Comparison of ENCODE assay signal across 8 cellular contexts in genomic region chr11:124114942-124115781, GRCh38. TPM values are rescaled to one million over a fixed set of nuclear protein-coding genes. Genes with fewer than 3 reads are reported as not detected.
A peak's percentile ranks its signal among the peaks of the same experiment; 100 is the strongest.
DNase-seq lines count a peak whose midpoint lies in the region; ATAC-seq and TF ChIP-seq lines count a peak whose summit lies in the region.

Gene VWA5A, plus strand, starts transcription at chr11:124115450. Its CDS starts 2,062 bp downstream, at chr11:124117512.

- ATAC-seq in GM21515 (IDR thresholded peaks at IDR 0.05; ENCODE audit: unreplicated experiment) (peak; percentile 100), omental fat pad (ENCODE audit: low FRiP score) (peak; percentile 96)
- peak; percentile 100 for ATAC-seq in activated naive CD4-positive, alpha-beta T cell treated with anti-CD3 and anti-CD28 coated beads, Interleukin-2, amount 50 U/mL, for 72 hours

- H3K9me3 ChIP-seq in HUES6 (ENCODE audit: control insufficient read depth, insufficient read depth, low read depth, low read length) (no peaks in the 10 kb centered on the region), SJSA1 (replicated peaks) (no peaks in the 10 kb centered on the region), suprapubic skin (no peaks in the 10 kb centered on the region)

- no peak within 1 kb of the TSS; the same call in 1 of the 2 replicates for H3K27ac ChIP-seq in HUES6 (ENCODE audit: low read depth, low read length)
- peak within 1 kb of the TSS; percentile 33; the same call in 1 of the 2 replicates for H3K27ac ChIP-seq in SJSA1
- peak within 1 kb of the TSS; percentile 66 for H3K27ac ChIP-seq in suprapubic skin

- H3K4me3 ChIP-seq in HUES6 (ENCODE audit: low read depth, low read length) (peak within 1 kb of the TSS; percentile 74), SJSA1 (peak within 1 kb of the TSS; percentile 40), suprapubic skin (peak within 1 kb of the TSS; percentile 66)

- no peak for TF ChIP-seq EP300 in suprapubic skin (IDR thresholded peaks at IDR 0.05)

- H3K9me3 Mint-ChIP-seq in activated naive CD4-positive, alpha-beta T cell treated with anti-CD3 and anti-CD28 coated beads, Interleukin-2, amount 50 U/mL, for 72 hours: no peaks in the 10 kb centered on the region

- DNase-seq in DMS53 treated with DMSO at 0.1 percent for 48 hours (lab: John Stamatoyannopoulos, UW; ENCODE audit: unreplicated experiment) (peak; percentile 84), SJSA1 (ENCODE audit: low read depth in 1 of 2, low spot score in 2 of 2) (peak; percentile 55 to 67), glomerular endothelial cell (ENCODE audit: extremely low read depth, low read depth, low spot score) (peak; percentile 55), omental fat pad (ENCODE audit: low spot score) (peak; percentile 47), suprapubic skin (ENCODE audit: low spot score in 2 of 2) (peak; percentile 83 to 88)
- peak; percentile 76 for DNase-seq in activated naive CD4-positive, alpha-beta T cell treated with anti-CD3 and anti-CD28 coated beads, Interleukin-2, amount 50 U/mL, for 72 hours (ENCODE audit: low spot score in 2 of 2)

- H3K27ac Mint-ChIP-seq in activated naive CD4-positive, alpha-beta T cell treated with anti-CD3 and anti-CD28 coated beads, Interleukin-2, amount 50 U/mL, for 72 hours: peak within 1 kb of the TSS; percentile 69 to 92

- H3K36me3 Mint-ChIP-seq in activated naive CD4-positive, alpha-beta T cell treated with anti-CD3 and anti-CD28 coated beads, Interleukin-2, amount 50 U/mL, for 72 hours: peaks cover 3 to 15% of the 10 kb centered on the region in 2 donors

- TF ChIP-seq CTCF in omental fat pad (IDR thresholded peaks at IDR 0.05) (no peak), suprapubic skin (IDR thresholded peaks at IDR 0.05) (no peak)

- peak within 1 kb of the TSS; percentile 62 for H3K9ac ChIP-seq in HUES6 (ENCODE audit: low read length)

- H3K4me1 ChIP-seq in HUES6 (ENCODE audit: control insufficient read depth, insufficient read depth, low read length) (peaks cover 16% of the 10 kb centered on the region), SJSA1 (replicated peaks) (peaks cover 12% of the 10 kb centered on the region; the same call in 1 of the 2 replicates), suprapubic skin (peaks cover 23% of the 10 kb centered on the region)

- H3K36me3 ChIP-seq in HUES6 (ENCODE audit: control insufficient read depth, insufficient read depth, low read length) (peaks cover 32% of the 10 kb centered on the region), SJSA1 (peaks cover 5% of the 10 kb centered on the region; the same call in 1 of the 2 replicates), suprapubic skin (peaks cover 24% of the 10 kb centered on the region)

- H3K27me3 ChIP-seq in HUES6 (ENCODE audit: control insufficient read depth, insufficient read depth, low read length): no peaks in the 10 kb centered on the region
- no peaks in the 10 kb centered on the region for H3K27me3 ChIP-seq in SJSA1 (replicated peaks)
- no peaks in the 10 kb centered on the region for H3K27me3 ChIP-seq in suprapubic skin

- WGBS in suprapubic skin: 4% methylated on average over 16 of the region's 16 CpGs

- peak in 1 of 2 donors; percentile 80 for TF ChIP-seq POLR2A in suprapubic skin (IDR thresholded peaks at IDR 0.05)

RNA-seq across cellular contexts. Expression of gene VWA5A, which starts in this region (rescaled TPM):
- total RNA-seq in SJSA1 (2014; rRNA removed; shearing (Covaris generic)): 18.1 and 24.8 TPM in 2 replicates
- total RNA-seq in activated naive CD4-positive, alpha-beta T cell treated with anti-CD3 and anti-CD28 coated beads, Interleukin-2, amount 50 U/mL, for 72 hours: 10 to 100 TPM in 1 of 2 donors, 1 to 10 TPM in 1; 7.7 to 13.7 TPM
- total RNA-seq in glomerular endothelial cell (9.1 and 12.9 TPM in 2 replicates), omental fat pad (10 to 100 TPM in 3 of 4 donors, 1 to 10 TPM in 1; 9.7 to 19.5 (median 15.0) TPM), suprapubic skin (10 to 100 TPM; 22.9 to 27.6 (median 26.4) TPM)
